ENCODE assay signal across 23 cellular contexts in genomic region chr12:31412292-31412801, GRCh38.
DNase-seq lines count a peak whose midpoint lies in the region; ATAC-seq, FAIRE-seq and TF ChIP-seq lines count a peak whose summit lies in the region.
"Had no signal": no experiment of that assay in that cellular context is flagged by ENCODE, and none has a peak within 500 bp of the region (broad histone marks: within the 10 kb centered on the region; RNA-seq: fewer than 3 reads in every experiment).

No MANE protein-coding gene starts in this region.

- 14% methylated on average over 7 of the region's 7 CpGs for WGBS in K562 (ENCODE audit: insufficient coverage, low coverage, missing lambda C conversion rate)
- no CpG with 5 or more reads among the region's 7 CpGs for WGBS in mesendoderm (ENCODE audit: extremely low coverage, insufficient coverage, low lambda C conversion rate)

- CTCF ChIA-PET in K562 (lab: Yijun Ruan, JAX; ENCODE audit: low intra/inter-chr PET ratio), result no interaction called here

- POLR2A ChIA-PET in K562 (lab: Yijun Ruan, JAX), result interaction anchor here (0.6 to 1.1 kb wide), 3 partner anchors 25 to 169 kb away, joined by 3 read pairs; no protein-coding TSS in a partner anchor

- no peaks in the 10 kb centered on the region for H3K79me2 ChIP-seq in K562 (ENCODE audit: control insufficient read depth, insufficient read depth, low read length)
- no peaks in the 10 kb centered on the region for H3K79me2 ChIP-seq in mesendoderm (ENCODE audit: control insufficient read depth, insufficient read depth, low read length)

- ATAC-seq in T-helper 17 cell, result no peak
- peak; percentile 50; the same call in 2 of the 3 replicates for ATAC-seq in K562

- H3K27ac Mint-ChIP-seq in T-helper 17 cell, result peak overlapping the region; percentile 63
- H3K27ac Mint-ChIP-seq: CD4-positive, CD25-positive, alpha-beta regulatory T cell; CD8-positive, alpha-beta memory T cell had no signal

- H3K79me1 ChIP-seq in mesendoderm (ENCODE audit: low read length), result no peaks in the 10 kb centered on the region

- in situ Hi-C loops in K562 (cut with MboI), result no loop called here

- no peak overlapping the region for H3K4me3 Mint-ChIP-seq in T-helper 17 cell
- H3K4me3 Mint-ChIP-seq: CD4-positive, CD25-positive, alpha-beta regulatory T cell; CD8-positive, alpha-beta memory T cell had no signal

- no peaks in the 10 kb centered on the region for H3K9me1 ChIP-seq in K562 (ENCODE audit: control insufficient read depth, insufficient read depth, low read length)

- intact Hi-C loops in K562 (cut with micrococcal nuclease), result no loop called here

- H3K4me1 ChIP-seq in K562 (replicated peaks in 1 of 2; ENCODE audit: control insufficient read depth in 2 of 2, insufficient read depth in 2 of 2, low read length in 2 of 2) (no peaks in the 10 kb centered on the region), mesendoderm (ENCODE audit: control insufficient read depth, low read depth, low read length) (no peaks in the 10 kb centered on the region)
- H3K4me1 ChIP-seq: BE2C had no signal

- no peak overlapping the region for H3K27ac ChIP-seq in K562 (ENCODE audit: extremely low read depth, low read depth, low read length)
- H3K27ac ChIP-seq in mesendoderm (ENCODE audit: low read depth, low read length), result no peak overlapping the region
- H3K27ac ChIP-seq: GM23248 had no signal

- no peak overlapping the region for H4K5ac ChIP-seq in mesendoderm (ENCODE audit: low read length)

- no peak overlapping the region for H2AFZ ChIP-seq in K562 (ENCODE audit: low read depth, low read length)
- H2AFZ ChIP-seq: GM23248 had no signal

- no peak overlapping the region for H2BK5ac ChIP-seq in mesendoderm (ENCODE audit: low read length)

- no peak for TF ChIP-seq POLR2A in K562 (conservative IDR thresholded peaks at IDR 0.05)

- H3K56ac ChIP-seq in mesendoderm (ENCODE audit: low read length), result no peak overlapping the region

- no peak for FAIRE-seq in K562 (lab: Jason Lieb, UNC)
- FAIRE-seq: A204.1, G401.6, GM12891, H54 had no signal

- no peak overlapping the region for H3K18ac ChIP-seq in mesendoderm (ENCODE audit: low read length)

- H3K27me3 ChIP-seq in K562 (ENCODE audit: control insufficient read depth in 2 of 2, insufficient read depth in 2 of 2, low read length in 2 of 2), result peaks cover 5 to 11% of the 10 kb centered on the region in 2 experiments; a peak in 3 of 5 replicates
- H3K27me3 ChIP-seq in mesendoderm (ENCODE audit: insufficient read depth, low read length, poor library complexity), result no peaks in the 10 kb centered on the region
- H3K27me3 ChIP-seq: BE2C had no signal

- no peak for TF ChIP-seq CTCF in K562 (IDR thresholded peaks at IDR 0.05 in 2 of 3, conservative IDR thresholded peaks at IDR 0.05 in 1 of 3; ENCODE audit: insufficient read depth in 2 of 3, low read depth in 1 of 3, low read length in 3 of 3)

- TF ChIP-seq RAD21 in K562 (CRISPR knock-in tag; conservative IDR thresholded peaks at IDR 0.05 in 1 of 2, IDR thresholded peaks at IDR 0.05 in 1 of 2), result no peak

- H2BK15ac ChIP-seq in mesendoderm (replicated peaks; ENCODE audit: low read depth), result no peak overlapping the region

- no peaks in the 10 kb centered on the region for H3K4me1 Mint-ChIP-seq in T-helper 17 cell
- H3K4me1 Mint-ChIP-seq: CD4-positive, CD25-positive, alpha-beta regulatory T cell; CD8-positive, alpha-beta memory T cell had no signal

- H4K8ac ChIP-seq in mesendoderm (ENCODE audit: low read depth, low read length), result no peak overlapping the region

- no peak overlapping the region for H3K23ac ChIP-seq in mesendoderm (ENCODE audit: low read length)

- H2AK5ac ChIP-seq in mesendoderm (ENCODE audit: low read length), result no peak overlapping the region

- no peak overlapping the region for H3K4me2 ChIP-seq in K562 (ENCODE audit: insufficient read depth, low read length)
- no peak overlapping the region for H3K4me2 ChIP-seq in mesendoderm (ENCODE audit: low read length)

- H4K20me1 ChIP-seq in K562 (replicated peaks; ENCODE audit: control insufficient read depth, insufficient read depth, low read length), result no peaks in the 10 kb centered on the region

- no peak overlapping the region for H3K4ac ChIP-seq in mesendoderm (ENCODE audit: low read depth, low read length)

- TF ChIP-seq EP300 in K562 (IDR thresholded peaks at IDR 0.05; ENCODE audit: low read length), result no peak

- no peak overlapping the region for H3K4me3 ChIP-seq in K562
- no peak overlapping the region for H3K4me3 ChIP-seq in mesendoderm (ENCODE audit: low read length)
- H3K4me3 ChIP-seq: GM23248 had no signal

- no peak overlapping the region for H2BK120ac ChIP-seq in mesendoderm (ENCODE audit: low read depth, low read length)

- no peaks in the 10 kb centered on the region for H3K9me3 ChIP-seq in T-helper 17 cell (ENCODE audit: control insufficient read depth, low read length, poor library complexity, severe bottlenecking)
- no peaks in the 10 kb centered on the region for H3K9me3 ChIP-seq in K562 (replicated peaks; ENCODE audit: control insufficient read depth, insufficient read depth, low read depth, low read length)
- H3K9me3 ChIP-seq: BE2C had no signal

- no peaks in the 10 kb centered on the region for H3K36me3 Mint-ChIP-seq in T-helper 17 cell (ENCODE audit: low read depth)
- H3K36me3 Mint-ChIP-seq: CD4-positive, CD25-positive, alpha-beta regulatory T cell; CD8-positive, alpha-beta memory T cell had no signal

- H3K36me3 ChIP-seq in K562 (ENCODE audit: control insufficient read depth, insufficient read depth, low read length), result no peaks in the 10 kb centered on the region
- no peaks in the 10 kb centered on the region for H3K36me3 ChIP-seq in mesendoderm (ENCODE audit: control insufficient read depth, insufficient read depth, low read length)
- H3K36me3 ChIP-seq: BE2C had no signal

- H3K27me3 Mint-ChIP-seq in T-helper 17 cell, result peaks cover 9% of the 10 kb centered on the region

- BruUV-seq in K562 (replicated peaks; lab: Mats Ljungman, UMichigan), result no TSS peak

- no peak for DNase-seq in T-helper 17 cell
- no peak for DNase-seq in K562 (ENCODE audit: extremely low read depth in 1 of 4, low spot score in 3 of 4)
- DNase-seq in mesendoderm, result peak; percentile 10
- no peak for DNase-seq in inferior parietal cortex (ENCODE audit: extremely low spot score)
- DNase-seq in activated CD8-positive, alpha-beta memory T cell treated with anti-CD3 and anti-CD28 coated beads, Interleukin-2, amount 50 U/mL, for 4 hours, result no peak
- DNase-seq in NCI-H345 (lab: John Stamatoyannopoulos, UW), result no peak
- DNase-seq: ACHN; BE2C; C1 segment of cervical spinal cord; CD4-positive, CD25-positive, alpha-beta regulatory T cell; CD8-positive, alpha-beta memory T cell; COR-L47; DMS 273 treated with DMSO at 0.1 percent for 48 hours; DMS53; DND-41; EL; GM23248; HCEC 1CT; IMR-90 had no signal

- H3K9ac ChIP-seq in K562 (ENCODE audit: insufficient read depth in 1 of 2, low read depth in 2 of 2, low read length in 2 of 2) (no peak overlapping the region), mesendoderm (ENCODE audit: low read length) (no peak overlapping the region)
- H3K9ac ChIP-seq: GM23248 had no signal

TF ChIP-seq in K562, 482 proteins besides CTCF, POLR2A, EP300 and RAD21:
- TF ChIP-seq NRF1 (conservative IDR thresholded peaks at IDR 0.05 in 1 of 2, IDR thresholded peaks at IDR 0.05 in 1 of 2) (peak; percentile 56 to 68), THRA (IDR thresholded peaks at IDR 0.05) (no peak)
